Comparison of ENCODE assay signal across 24 cellular contexts in the genomic region with DNA sequence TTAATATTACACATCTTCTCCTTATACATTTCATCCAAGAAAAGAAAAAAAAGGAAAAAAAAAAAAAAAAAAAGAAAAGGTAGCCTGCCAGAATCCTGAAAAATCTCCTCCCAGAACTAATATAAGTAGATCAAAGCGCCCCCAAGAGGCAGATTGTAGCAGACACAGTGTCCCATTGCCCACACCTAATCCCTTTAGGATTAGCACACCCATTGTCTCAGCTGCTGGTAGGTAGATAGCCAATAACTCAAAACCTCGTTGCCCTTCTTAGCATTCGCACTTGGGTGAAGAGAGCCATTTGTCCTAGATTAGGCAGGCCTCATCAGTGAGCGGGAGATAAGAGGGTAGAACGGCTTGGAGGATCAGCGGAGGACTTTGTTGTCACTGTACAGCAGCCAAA.
DNase-seq lines count a peak whose midpoint lies in the region; ATAC-seq and TF ChIP-seq lines count a peak whose summit lies in the region.
"Had no signal": no experiment of that assay in that cellular context is flagged by ENCODE, and none has a peak within 500 bp of the region (broad histone marks: within the 10 kb centered on the region; RNA-seq: fewer than 3 reads in every experiment).

No MANE protein-coding gene starts in this region.

- no peak overlapping the region for H3K4me3 ChIP-seq in NB4 (ENCODE audit: low read depth, low read length)
- H3K4me3 ChIP-seq: HAP-1, psoas muscle had no signal

- no peaks in the 10 kb centered on the region for H3K9me3 Mint-ChIP-seq in WTC11
- H3K9me3 Mint-ChIP-seq in type B pancreatic cell, result no peaks in the 10 kb centered on the region
- H3K9me3 Mint-ChIP-seq: nephron had no signal

- POLR2A ChIA-PET in WTC11 (lab: Charles Lee), result no interaction called here

- no peaks in the 10 kb centered on the region for H3K4me1 Mint-ChIP-seq in WTC11
- no peaks in the 10 kb centered on the region for H3K4me1 Mint-ChIP-seq in type B pancreatic cell (ENCODE audit: unreplicated experiment)
- H3K4me1 Mint-ChIP-seq: nephron had no signal

- H3K36me3 Mint-ChIP-seq in WTC11, result no peaks in the 10 kb centered on the region
- no peaks in the 10 kb centered on the region for H3K36me3 Mint-ChIP-seq in type B pancreatic cell
- H3K36me3 Mint-ChIP-seq: CD14-positive monocyte had no signal

- CTCF ChIA-PET in WTC11 (lab: Charles Lee), result interaction anchor here (0.6 to 1.5 kb wide), 16 partner anchors 9 to 1878 kb away, joined by 3 to 5 read pairs (median 4); a partner anchor contains a TSS

- TF ChIP-seq POLR2A in NB4 (IDR thresholded peaks at IDR 0.05; ENCODE audit: extremely low read depth, insufficient read length), result no peak

- TF ChIP-seq CTCF in NB4 (IDR thresholded peaks at IDR 0.05; ENCODE audit: low read depth, low read length) (peak; percentile 35), WTC11 (IDR thresholded peaks at IDR 0.05) (peak; percentile 24; the same call in 1 of the 2 replicates), type B pancreatic cell (conservative IDR thresholded peaks at IDR 0.05) (peak; percentile 39)

- peak; percentile 99 for ATAC-seq in WTC11
- no peak for ATAC-seq in GM21360 (IDR thresholded peaks at IDR 0.05; ENCODE audit: unreplicated experiment)
- ATAC-seq: psoas muscle had no signal

- H3K27me3 Mint-ChIP-seq in WTC11 (ENCODE audit: low read depth), result no peaks in the 10 kb centered on the region
- no peaks in the 10 kb centered on the region for H3K27me3 Mint-ChIP-seq in type B pancreatic cell

- H3K4me3 Mint-ChIP-seq in WTC11, result no peak overlapping the region
- H3K4me3 Mint-ChIP-seq in type B pancreatic cell, result no peak overlapping the region
- H3K4me3 Mint-ChIP-seq: CD14-positive monocyte; nephron; T-helper 2 cell treated with Interferon-gamma antibody and Interleukin-4, amounts not matched to agents 5 μg/mL and 100 μg/mL, for 36 hours had no signal

- DNase-seq in DMS53 (lab: John Stamatoyannopoulos, UW), result peak; percentile 21
- DNase-seq in DMS53 treated with DMSO at 0.1 percent for 48 hours (lab: John Stamatoyannopoulos, UW; ENCODE audit: unreplicated experiment), result no peak
- DNase-seq in NB4 (ENCODE audit: low read depth), result peak; percentile 11
- peak; percentile 57 for DNase-seq in WTC11 (ENCODE audit: low spot score)
- no peak for DNase-seq in type B pancreatic cell (ENCODE audit: extremely low spot score, unreplicated experiment)
- DNase-seq in DMS79 treated with DMSO at 0.1 percent for 48 hours (lab: John Stamatoyannopoulos, UW), result no peak
- no peak for DNase-seq in H4 (ENCODE audit: low spot score)
- DNase-seq: 8988T; activated CD4-positive, alpha-beta T cell treated with anti-CD3 and anti-CD28 coated beads for 1 hour; activated CD8-positive, alpha-beta memory T cell treated with anti-CD3 and anti-CD28 coated beads, Interleukin-2, amount 50 U/mL, for 4 hours; activated gamma-delta T cell treated with Interleukin-2 at 50 U/mL for 16 hours; amniotic stem cell; central memory CD4-positive, alpha-beta T cell; DND-41; kidney glomerular epithelial cell; mesenchymal stem cell; NCI-H226; psoas muscle; SHP77 had no signal

- H3K27ac Mint-ChIP-seq in WTC11, result no peak overlapping the region
- H3K27ac Mint-ChIP-seq in type B pancreatic cell, result no peak overlapping the region
- H3K27ac Mint-ChIP-seq: CD14-positive monocyte; nephron; T-helper 2 cell treated with Interferon-gamma antibody and Interleukin-4, amounts not matched to agents 5 μg/mL and 100 μg/mL, for 36 hours had no signal

TF ChIP-seq in WTC11, 78 proteins besides CTCF, POLR2A, EP300 and RAD21:
- no peak for TF ChIP-seq ZBTB21 (CRISPR knock-in tag; IDR thresholded peaks at IDR 0.05; ENCODE audit: borderline replicate concordance)
- TF ChIP-seq, protein P1, sequence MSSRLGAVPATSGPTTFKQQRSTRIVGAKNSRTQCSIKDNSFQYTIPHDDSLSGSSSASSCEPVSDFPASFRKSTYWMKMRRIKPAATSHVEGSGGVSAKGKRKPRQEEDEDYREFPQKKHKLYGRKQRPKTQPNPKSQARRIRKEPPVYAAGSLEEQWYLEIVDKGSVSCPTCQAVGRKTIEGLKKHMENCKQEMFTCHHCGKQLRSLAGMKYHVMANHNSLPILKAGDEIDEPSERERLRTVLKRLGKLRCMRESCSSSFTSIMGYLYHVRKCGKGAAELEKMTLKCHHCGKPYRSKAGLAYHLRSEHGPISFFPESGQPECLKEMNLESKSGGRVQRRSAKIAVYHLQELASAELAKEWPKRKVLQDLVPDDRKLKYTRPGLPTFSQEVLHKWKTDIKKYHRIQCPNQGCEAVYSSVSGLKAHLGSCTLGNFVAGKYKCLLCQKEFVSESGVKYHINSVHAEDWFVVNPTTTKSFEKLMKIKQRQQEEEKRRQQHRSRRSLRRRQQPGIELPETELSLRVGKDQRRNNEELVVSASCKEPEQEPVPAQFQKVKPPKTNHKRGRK (CRISPR knock-in tag; IDR thresholded peaks at IDR 0.05; ENCODE audit: borderline replicate concordance), result no peak
- TF ChIP-seq, protein P2, sequence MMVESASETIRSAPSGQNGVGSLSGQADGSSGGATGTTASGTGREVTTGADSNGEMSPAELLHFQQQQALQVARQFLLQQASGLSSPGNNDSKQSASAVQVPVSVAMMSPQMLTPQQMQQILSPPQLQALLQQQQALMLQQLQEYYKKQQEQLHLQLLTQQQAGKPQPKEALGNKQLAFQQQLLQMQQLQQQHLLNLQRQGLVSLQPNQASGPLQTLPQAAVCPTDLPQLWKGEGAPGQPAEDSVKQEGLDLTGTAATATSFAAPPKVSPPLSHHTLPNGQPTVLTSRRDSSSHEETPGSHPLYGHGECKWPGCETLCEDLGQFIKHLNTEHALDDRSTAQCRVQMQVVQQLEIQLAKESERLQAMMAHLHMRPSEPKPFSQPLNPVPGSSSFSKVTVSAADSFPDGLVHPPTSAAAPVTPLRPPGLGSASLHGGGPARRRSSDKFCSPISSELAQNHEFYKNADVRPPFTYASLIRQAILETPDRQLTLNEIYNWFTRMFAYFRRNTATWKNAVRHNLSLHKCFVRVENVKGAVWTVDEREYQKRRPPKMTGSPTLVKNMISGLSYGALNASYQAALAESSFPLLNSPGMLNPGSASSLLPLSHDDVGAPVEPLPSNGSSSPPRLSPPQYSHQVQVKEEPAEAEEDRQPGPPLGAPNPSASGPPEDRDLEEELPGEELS (CRISPR knock-in tag; IDR thresholded peaks at IDR 0.05), result no peak
- no peak for TF ChIP-seq ZNF671 (CRISPR knock-in tag; IDR thresholded peaks at IDR 0.05)
- TF ChIP-seq, protein P3, sequence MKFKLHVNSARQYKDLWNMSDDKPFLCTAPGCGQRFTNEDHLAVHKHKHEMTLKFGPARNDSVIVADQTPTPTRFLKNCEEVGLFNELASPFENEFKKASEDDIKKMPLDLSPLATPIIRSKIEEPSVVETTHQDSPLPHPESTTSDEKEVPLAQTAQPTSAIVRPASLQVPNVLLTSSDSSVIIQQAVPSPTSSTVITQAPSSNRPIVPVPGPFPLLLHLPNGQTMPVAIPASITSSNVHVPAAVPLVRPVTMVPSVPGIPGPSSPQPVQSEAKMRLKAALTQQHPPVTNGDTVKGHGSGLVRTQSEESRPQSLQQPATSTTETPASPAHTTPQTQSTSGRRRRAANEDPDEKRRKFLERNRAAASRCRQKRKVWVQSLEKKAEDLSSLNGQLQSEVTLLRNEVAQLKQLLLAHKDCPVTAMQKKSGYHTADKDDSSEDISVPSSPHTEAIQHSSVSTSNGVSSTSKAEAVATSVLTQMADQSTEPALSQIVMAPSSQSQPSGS (CRISPR knock-in tag; IDR thresholded peaks at IDR 0.05; ENCODE audit: borderline replicate concordance, low read depth), result no peak
- TF ChIP-seq OVOL2 (CRISPR knock-in tag; IDR thresholded peaks at IDR 0.05; ENCODE audit: borderline replicate concordance), result no peak
- no peak for TF ChIP-seq ATF1 (CRISPR knock-in tag; IDR thresholded peaks at IDR 0.05)
- no peak for TF ChIP-seq RELA (CRISPR knock-in tag; IDR thresholded peaks at IDR 0.05; ENCODE audit: borderline replicate concordance)
- TF ChIP-seq, protein P4, sequence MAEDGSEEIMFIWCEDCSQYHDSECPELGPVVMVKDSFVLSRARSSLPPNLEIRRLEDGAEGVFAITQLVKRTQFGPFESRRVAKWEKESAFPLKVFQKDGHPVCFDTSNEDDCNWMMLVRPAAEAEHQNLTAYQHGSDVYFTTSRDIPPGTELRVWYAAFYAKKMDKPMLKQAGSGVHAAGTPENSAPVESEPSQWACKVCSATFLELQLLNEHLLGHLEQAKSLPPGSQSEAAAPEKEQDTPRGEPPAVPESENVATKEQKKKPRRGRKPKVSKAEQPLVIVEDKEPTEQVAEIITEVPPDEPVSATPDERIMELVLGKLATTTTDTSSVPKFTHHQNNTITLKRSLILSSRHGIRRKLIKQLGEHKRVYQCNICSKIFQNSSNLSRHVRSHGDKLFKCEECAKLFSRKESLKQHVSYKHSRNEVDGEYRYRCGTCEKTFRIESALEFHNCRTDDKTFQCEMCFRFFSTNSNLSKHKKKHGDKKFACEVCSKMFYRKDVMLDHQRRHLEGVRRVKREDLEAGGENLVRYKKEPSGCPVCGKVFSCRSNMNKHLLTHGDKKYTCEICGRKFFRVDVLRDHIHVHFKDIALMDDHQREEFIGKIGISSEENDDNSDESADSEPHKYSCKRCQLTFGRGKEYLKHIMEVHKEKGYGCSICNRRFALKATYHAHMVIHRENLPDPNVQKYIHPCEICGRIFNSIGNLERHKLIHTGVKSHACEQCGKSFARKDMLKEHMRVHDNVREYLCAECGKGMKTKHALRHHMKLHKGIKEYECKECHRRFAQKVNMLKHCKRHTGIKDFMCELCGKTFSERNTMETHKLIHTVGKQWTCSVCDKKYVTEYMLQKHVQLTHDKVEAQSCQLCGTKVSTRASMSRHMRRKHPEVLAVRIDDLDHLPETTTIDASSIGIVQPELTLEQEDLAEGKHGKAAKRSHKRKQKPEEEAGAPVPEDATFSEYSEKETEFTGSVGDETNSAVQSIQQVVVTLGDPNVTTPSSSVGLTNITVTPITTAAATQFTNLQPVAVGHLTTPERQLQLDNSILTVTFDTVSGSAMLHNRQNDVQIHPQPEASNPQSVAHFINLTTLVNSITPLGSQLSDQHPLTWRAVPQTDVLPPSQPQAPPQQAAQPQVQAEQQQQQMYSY (CRISPR knock-in tag; IDR thresholded peaks at IDR 0.05), result no peak
- no peak for TF ChIP-seq TEAD4 (CRISPR knock-in tag; IDR thresholded peaks at IDR 0.05)
- TF ChIP-seq GRHL2 (CRISPR knock-in tag; IDR thresholded peaks at IDR 0.05; ENCODE audit: insufficient replicate concordance, severe bottlenecking), result no peak
TF ChIP-seq in WTC11: peak in this region for 0.

Comparison
In these comparisons a context has a peak if more than half of its experiments do, and no peak if none do; other contexts are left out.
1. DNase-seq: peak in DMS53 (single experiment), NB4 (single experiment) and WTC11 (single experiment); none in DMS53 treated with DMSO at 0.1 percent for 48 hours (single experiment), type B pancreatic cell (single experiment), DMS79 treated with DMSO at 0.1 percent for 48 hours (single experiment) and H4 (single experiment).
2. Peak in every context shown above with its lines, with median percentiles within 50 percentile points of each other: CTCF ChIP-seq.